In the genomic region with DNA sequence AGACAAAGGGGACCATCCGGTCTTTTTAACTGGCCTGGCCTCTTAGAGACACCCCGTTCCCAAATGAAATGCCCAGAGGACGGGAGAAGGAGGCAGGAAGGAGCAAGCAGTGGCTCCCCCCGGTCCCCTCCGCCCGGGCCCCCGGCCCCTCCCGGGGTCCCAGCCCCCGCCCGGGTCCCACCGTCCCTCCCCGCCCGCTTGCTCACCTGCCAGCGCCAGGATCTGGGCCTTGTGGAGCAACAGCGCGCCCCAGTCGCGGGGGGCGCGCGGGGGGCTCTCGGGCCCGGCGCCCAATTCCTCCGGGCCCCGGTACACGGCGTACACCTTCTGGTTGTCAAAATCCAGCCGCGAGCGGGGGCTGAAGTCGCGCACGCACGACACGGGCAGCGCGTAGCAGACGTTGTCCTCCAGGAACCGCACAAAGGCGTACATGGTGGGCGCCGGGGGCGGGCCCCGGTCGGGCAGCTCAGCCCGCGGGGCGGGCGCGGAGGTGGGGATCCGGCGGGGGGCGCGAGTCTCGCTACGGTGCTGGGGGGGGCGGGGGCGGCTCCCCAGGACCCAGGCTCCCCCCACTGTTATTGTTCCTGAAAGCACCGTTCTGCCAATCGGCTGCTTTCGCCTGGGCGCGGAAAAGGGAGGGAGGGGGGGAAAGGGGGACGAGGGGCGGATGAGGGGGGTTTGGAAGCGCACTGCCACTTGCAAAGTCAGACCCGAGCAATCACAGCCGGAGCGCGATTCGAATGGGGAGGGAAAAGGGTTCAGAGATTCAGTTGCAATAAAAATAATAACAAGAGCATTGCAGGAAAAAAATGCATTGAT, we compare ENCODE assay signal across 8 cellular contexts. TPM values are rescaled to one million over a fixed set of nuclear protein-coding genes. Genes with fewer than 3 reads are reported as not detected.
A peak's percentile ranks its signal among the peaks of the same experiment; 100 is the strongest.
DNase-seq lines count a peak whose midpoint lies in the region; ATAC-seq and TF ChIP-seq lines count a peak whose summit lies in the region.

A gene with protein sequence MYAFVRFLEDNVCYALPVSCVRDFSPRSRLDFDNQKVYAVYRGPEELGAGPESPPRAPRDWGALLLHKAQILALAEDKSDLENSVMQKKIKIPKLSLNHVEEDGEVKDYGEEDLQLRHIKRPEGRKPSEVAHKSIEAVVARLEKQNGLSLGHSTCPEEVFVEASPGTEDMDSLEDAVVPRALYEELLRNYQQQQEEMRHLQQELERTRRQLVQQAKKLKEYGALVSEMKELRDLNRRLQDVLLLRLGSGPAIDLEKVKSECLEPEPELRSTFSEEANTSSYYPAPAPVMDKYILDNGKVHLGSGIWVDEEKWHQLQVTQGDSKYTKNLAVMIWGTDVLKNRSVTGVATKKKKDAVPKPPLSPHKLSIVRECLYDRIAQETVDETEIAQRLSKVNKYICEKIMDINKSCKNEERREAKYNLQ (minus strand): TSS at position 492 of the 819 bp plus-strand sequence. CDS start 60 bp downstream, at position 432.

- no peaks in the 10 kb centered on the region for H3K36me3 ChIP-seq in prostate gland

- H3K27ac Mint-ChIP-seq in activated naive CD4-positive, alpha-beta T cell treated with anti-CD3 and anti-CD28 coated beads, Interleukin-2, amount 50 U/mL, for 72 hours, result peak within 1 kb of the TSS; percentile 83 to 87

- peak; percentile 6 for DNase-seq in AG04450 (ENCODE audit: low read depth, low spot score)
- peak; percentile 59 for DNase-seq in NOMO-1 treated with DMSO at 0.1 percent for 48 hours (lab: John Stamatoyannopoulos, UW; ENCODE audit: unreplicated experiment)
- peak in 1 of 2 donors; percentile 70 for DNase-seq in activated naive CD4-positive, alpha-beta T cell treated with anti-CD3 and anti-CD28 coated beads, Interleukin-2, amount 50 U/mL, for 72 hours (ENCODE audit: low spot score in 2 of 2)
- DNase-seq in left ventricle myocardium superior, result peak; percentile 64
- DNase-seq in prostate gland (ENCODE audit: low spot score), result peak; percentile 23
- peak; percentile 65 for DNase-seq in ureter (ENCODE audit: low spot score)

- peaks cover 4% of the 10 kb centered on the region for H3K4me1 ChIP-seq in prostate gland (replicated peaks)

- no peak for TF ChIP-seq CTCF in AG04450 (IDR thresholded peaks at IDR 0.05; ENCODE audit: low read depth, low read length)
- TF ChIP-seq CTCF in prostate gland (IDR thresholded peaks at IDR 0.05), result no peak

- H3K4me3 ChIP-seq in AG04450 (ENCODE audit: low read depth, low read length), result peak within 1 kb of the TSS; percentile 59
- H3K4me3 ChIP-seq in prostate gland, result peak within 1 kb of the TSS; percentile 46 to 61

- intact Hi-C loops in left ventricle myocardium superior (cut with micrococcal nuclease), result no loop called here
- intact Hi-C loops in prostate gland (cut with DNase I), result no loop called here

- WGBS in prostate gland, result 2% methylated on average over 56 of the region's 72 CpGs

- POLR2A ChIA-PET in AG04450 (lab: Yijun Ruan, JAX), result no interaction called here

- peaks cover 12 to 44% of the 10 kb centered on the region in 2 donors for H3K36me3 Mint-ChIP-seq in activated naive CD4-positive, alpha-beta T cell treated with anti-CD3 and anti-CD28 coated beads, Interleukin-2, amount 50 U/mL, for 72 hours

- H3K9me3 Mint-ChIP-seq in activated naive CD4-positive, alpha-beta T cell treated with anti-CD3 and anti-CD28 coated beads, Interleukin-2, amount 50 U/mL, for 72 hours, result no peaks in the 10 kb centered on the region

- H3K27me3 ChIP-seq in AG04450 (ENCODE audit: control insufficient read depth, insufficient read depth, low read length), result peaks cover 6% of the 10 kb centered on the region
- no peaks in the 10 kb centered on the region for H3K27me3 ChIP-seq in prostate gland (replicated peaks; ENCODE audit: insufficient read depth)

- TF ChIP-seq POLR2A in prostate gland (IDR thresholded peaks at IDR 0.05), result no peak

- ATAC-seq in HG02852 (IDR thresholded peaks at IDR 0.05; ENCODE audit: unreplicated experiment), result peak; percentile 45
- peak; percentile 74 to 85 for ATAC-seq in activated naive CD4-positive, alpha-beta T cell treated with anti-CD3 and anti-CD28 coated beads, Interleukin-2, amount 50 U/mL, for 72 hours
- peak; percentile 86 for ATAC-seq in left ventricle myocardium superior
- no peak for ATAC-seq in HG03196 (IDR thresholded peaks at IDR 0.05; ENCODE audit: unreplicated experiment)

- H3K27ac ChIP-seq in AG04450 (ENCODE audit: low read depth, low read length) (no peak within 1 kb of the TSS), prostate gland (peak within 1 kb of the TSS; percentile 67 to 77)

- H3K9me3 ChIP-seq in AG04450 (ENCODE audit: control insufficient read depth, insufficient read depth, low read length), result no peaks in the 10 kb centered on the region
- H3K9me3 ChIP-seq in prostate gland, result no peaks in the 10 kb centered on the region

- CTCF ChIA-PET in AG04450 (lab: Charles Lee), result no interaction called here

RNA-seq across cellular contexts. Expression of the gene that starts here (rescaled TPM):
- 0.74 and 1.2 TPM in 2 replicates for polyA plus RNA-seq in AG04450 (2011; rRNA removed)
- 0.22 and 3.0 TPM in 2 replicates for polyA minus RNA-seq in AG04450 (2011; rRNA and poly(A)+ RNA removed)
- total RNA-seq in activated naive CD4-positive, alpha-beta T cell treated with anti-CD3 and anti-CD28 coated beads, Interleukin-2, amount 50 U/mL, for 72 hours, result 10 to 100 TPM in 1 of 2 donors, under 1 TPM in 1; 0.73 to 51.0 TPM
- total RNA-seq in left ventricle myocardium superior, result 3.9 TPM
- total RNA-seq in prostate gland, result 1 to 10 TPM; 4.9 to 5.2 TPM
- 8.3 TPM for total RNA-seq in ureter
